ENCODE assay signal across 1 cellular context in the genomic region with DNA sequence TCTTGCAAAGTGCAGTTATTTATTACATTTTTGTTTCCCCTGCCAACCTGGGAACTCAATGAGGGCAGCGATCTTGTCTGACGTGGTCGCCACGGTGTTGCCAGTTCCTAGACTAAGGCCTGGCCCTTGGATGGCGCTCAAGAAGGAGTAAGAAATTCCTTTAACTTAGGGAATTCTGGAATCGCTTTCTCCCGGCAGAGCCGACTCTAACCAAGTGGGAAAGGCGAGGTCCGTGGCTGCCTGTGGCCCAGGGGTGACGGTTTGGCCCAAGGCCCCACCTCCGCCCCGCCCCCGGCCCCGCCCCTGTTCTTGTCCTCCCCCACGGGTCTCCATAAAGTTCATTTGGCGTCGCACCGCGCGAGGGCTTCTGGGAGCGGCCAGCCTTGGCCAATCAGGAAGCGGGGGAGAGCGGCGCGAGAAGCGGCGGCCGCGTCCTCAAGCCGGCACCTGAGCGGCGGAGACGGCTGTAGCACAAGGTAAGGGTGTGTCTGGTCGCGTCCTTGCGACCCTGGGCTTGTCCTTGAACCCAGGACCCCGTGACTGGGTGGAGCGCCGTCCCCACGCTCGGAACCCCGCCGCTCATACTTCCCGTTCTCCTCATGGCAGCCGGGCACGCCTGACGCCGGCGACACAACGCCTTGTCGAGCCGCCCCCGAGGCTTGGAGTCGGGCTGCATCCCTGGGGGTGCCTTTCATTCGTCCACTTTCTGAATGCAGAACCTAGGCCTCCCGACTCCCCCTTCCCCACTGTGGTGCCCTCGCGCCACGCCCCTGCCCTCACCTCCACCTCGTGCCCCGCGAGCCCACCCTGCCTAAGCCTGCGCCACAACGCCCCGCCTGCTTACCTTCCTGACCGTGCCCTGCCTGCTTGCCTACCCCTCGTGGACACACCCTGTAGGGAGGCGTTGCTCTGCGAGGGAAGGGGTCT.
TF ChIP-seq lines count a peak whose summit lies in the region.

Gene NUP93, plus strand, starts transcription at position 394 of the 927 bp plus-strand sequence. CDS start 18,119 bp downstream, outside the sequence.

TF ChIP-seq in HepG2, 621 proteins besides CTCF, POLR2A, EP300 and RAD21 (continued from another document):
- TF ChIP-seq, protein P1, sequence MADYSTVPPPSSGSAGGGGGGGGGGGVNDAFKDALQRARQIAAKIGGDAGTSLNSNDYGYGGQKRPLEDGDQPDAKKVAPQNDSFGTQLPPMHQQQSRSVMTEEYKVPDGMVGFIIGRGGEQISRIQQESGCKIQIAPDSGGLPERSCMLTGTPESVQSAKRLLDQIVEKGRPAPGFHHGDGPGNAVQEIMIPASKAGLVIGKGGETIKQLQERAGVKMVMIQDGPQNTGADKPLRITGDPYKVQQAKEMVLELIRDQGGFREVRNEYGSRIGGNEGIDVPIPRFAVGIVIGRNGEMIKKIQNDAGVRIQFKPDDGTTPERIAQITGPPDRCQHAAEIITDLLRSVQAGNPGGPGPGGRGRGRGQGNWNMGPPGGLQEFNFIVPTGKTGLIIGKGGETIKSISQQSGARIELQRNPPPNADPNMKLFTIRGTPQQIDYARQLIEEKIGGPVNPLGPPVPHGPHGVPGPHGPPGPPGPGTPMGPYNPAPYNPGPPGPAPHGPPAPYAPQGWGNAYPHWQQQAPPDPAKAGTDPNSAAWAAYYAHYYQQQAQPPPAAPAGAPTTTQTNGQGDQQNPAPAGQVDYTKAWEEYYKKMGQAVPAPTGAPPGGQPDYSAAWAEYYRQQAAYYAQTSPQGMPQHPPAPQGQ (CRISPR knock-in tag; IDR thresholded peaks at IDR 0.05; ENCODE audit: borderline replicate concordance) = no peak; the same call in 1 of the 2 replicates
- TF ChIP-seq ARNT2 (CRISPR knock-in tag; IDR thresholded peaks at IDR 0.05; ENCODE audit: low read depth) (peak; percentile 89), TRIM24 (CRISPR knock-in tag; IDR thresholded peaks at IDR 0.05) (peak; percentile 40; the same call in 1 of the 2 replicates), ZKSCAN1 (IDR thresholded peaks at IDR 0.05; ENCODE audit: low read length) (peak; percentile 60; the same call in 1 of the 2 replicates), ARNTL (CRISPR knock-in tag; IDR thresholded peaks at IDR 0.05) (peak; percentile 26; the same call in 1 of the 2 replicates), ELF1 (CRISPR knock-in tag; IDR thresholded peaks at IDR 0.05) (peak; percentile 89), ZNF549 (CRISPR knock-in tag; IDR thresholded peaks at IDR 0.05) (no peak), ZNF576 (CRISPR knock-in tag; IDR thresholded peaks at IDR 0.05) (no peak), TCF7 (IDR thresholded peaks at IDR 0.05; ENCODE audit: low read depth) (no peak), ZNF354B (CRISPR knock-in tag; IDR thresholded peaks at IDR 0.05) (no peak), ZNF552 (CRISPR knock-in tag; IDR thresholded peaks at IDR 0.05; ENCODE audit: borderline replicate concordance) (0 out of 2 replicates have a peak, but pooled peaks have one; percentile 8), ZNF768 (CRISPR knock-in tag; IDR thresholded peaks at IDR 0.05) (peak; percentile 12; the same call in 1 of the 2 replicates), GATAD2A (CRISPR knock-in tag; IDR thresholded peaks at IDR 0.05) (peak; percentile 67), GATAD1 (CRISPR knock-in tag; IDR thresholded peaks at IDR 0.05) (peak; percentile 97), ZNF501 (CRISPR knock-in tag; IDR thresholded peaks at IDR 0.05) (peak; percentile 57; the same call in 1 of the 2 replicates), KMT2A (CRISPR knock-in tag; IDR thresholded peaks at IDR 0.05) (peak; percentile 96), ZNF264 (CRISPR knock-in tag; IDR thresholded peaks at IDR 0.05) (peak; percentile 70; the same call in 1 of the 2 replicates), ZNF292 (CRISPR knock-in tag; IDR thresholded peaks at IDR 0.05; ENCODE audit: borderline replicate concordance, low read depth) (no peak), SIN3A (IDR thresholded peaks at IDR 0.05; ENCODE audit: borderline replicate concordance, low read depth, low read length) (peak; percentile 86; the same call in 1 of the 2 replicates), ZNF136 (CRISPR knock-in tag; IDR thresholded peaks at IDR 0.05; ENCODE audit: low read depth) (0 out of 2 replicates have a peak, but pooled peaks have one; percentile 57), KDM3A (CRISPR knock-in tag; IDR thresholded peaks at IDR 0.05; ENCODE audit: low read depth) (peak; percentile 85)
- TF ChIP-seq, protein P2, sequence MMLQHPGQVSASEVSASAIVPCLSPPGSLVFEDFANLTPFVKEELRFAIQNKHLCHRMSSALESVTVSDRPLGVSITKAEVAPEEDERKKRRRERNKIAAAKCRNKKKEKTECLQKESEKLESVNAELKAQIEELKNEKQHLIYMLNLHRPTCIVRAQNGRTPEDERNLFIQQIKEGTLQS (CRISPR knock-in tag; IDR thresholded peaks at IDR 0.05) = peak; percentile 31
- TF ChIP-seq, protein P3, sequence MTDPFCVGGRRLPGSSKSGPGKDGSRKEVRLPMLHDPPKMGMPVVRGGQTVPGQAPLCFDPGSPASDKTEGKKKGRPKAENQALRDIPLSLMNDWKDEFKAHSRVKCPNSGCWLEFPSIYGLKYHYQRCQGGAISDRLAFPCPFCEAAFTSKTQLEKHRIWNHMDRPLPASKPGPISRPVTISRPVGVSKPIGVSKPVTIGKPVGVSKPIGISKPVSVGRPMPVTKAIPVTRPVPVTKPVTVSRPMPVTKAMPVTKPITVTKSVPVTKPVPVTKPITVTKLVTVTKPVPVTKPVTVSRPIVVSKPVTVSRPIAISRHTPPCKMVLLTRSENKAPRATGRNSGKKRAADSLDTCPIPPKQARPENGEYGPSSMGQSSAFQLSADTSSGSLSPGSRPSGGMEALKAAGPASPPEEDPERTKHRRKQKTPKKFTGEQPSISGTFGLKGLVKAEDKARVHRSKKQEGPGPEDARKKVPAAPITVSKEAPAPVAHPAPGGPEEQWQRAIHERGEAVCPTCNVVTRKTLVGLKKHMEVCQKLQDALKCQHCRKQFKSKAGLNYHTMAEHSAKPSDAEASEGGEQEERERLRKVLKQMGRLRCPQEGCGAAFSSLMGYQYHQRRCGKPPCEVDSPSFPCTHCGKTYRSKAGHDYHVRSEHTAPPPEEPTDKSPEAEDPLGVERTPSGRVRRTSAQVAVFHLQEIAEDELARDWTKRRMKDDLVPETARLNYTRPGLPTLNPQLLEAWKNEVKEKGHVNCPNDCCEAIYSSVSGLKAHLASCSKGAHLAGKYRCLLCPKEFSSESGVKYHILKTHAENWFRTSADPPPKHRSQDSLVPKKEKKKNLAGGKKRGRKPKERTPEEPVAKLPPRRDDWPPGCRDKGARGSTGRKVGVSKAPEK (CRISPR knock-in tag; IDR thresholded peaks at IDR 0.05; ENCODE audit: borderline replicate concordance) = 0 out of 2 replicates have a peak, but pooled peaks have one; percentile 10
- TF ChIP-seq, protein P4, sequence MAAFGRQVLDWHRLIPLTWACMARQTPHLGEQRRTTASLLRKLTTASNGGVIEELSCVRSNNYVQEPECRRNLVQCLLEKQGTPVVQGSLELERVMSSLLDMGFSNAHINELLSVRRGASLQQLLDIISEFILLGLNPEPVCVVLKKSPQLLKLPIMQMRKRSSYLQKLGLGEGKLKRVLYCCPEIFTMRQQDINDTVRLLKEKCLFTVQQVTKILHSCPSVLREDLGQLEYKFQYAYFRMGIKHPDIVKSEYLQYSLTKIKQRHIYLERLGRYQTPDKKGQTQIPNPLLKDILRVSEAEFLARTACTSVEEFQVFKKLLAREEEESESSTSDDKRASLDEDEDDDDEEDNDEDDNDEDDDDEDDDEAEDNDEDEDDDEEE (CRISPR knock-in tag; IDR thresholded peaks at IDR 0.05) = no peak
- TF ChIP-seq, protein P5, sequence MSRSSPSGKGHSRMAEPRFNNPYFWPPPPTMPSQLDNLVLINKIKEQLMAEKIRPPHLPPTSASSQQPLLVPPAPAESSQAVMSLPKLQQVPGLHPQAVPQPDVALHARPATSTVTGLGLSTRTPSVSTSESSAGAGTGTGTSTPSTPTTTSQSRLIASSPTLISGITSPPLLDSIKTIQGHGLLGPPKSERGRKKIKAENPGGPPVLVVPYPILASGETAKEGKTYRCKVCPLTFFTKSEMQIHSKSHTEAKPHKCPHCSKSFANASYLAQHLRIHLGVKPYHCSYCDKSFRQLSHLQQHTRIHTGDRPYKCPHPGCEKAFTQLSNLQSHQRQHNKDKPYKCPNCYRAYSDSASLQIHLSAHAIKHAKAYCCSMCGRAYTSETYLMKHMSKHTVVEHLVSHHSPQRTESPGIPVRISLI (CRISPR knock-in tag; IDR thresholded peaks at IDR 0.05; ENCODE audit: borderline replicate concordance) = peak; percentile 47
- TF ChIP-seq, protein P6, sequence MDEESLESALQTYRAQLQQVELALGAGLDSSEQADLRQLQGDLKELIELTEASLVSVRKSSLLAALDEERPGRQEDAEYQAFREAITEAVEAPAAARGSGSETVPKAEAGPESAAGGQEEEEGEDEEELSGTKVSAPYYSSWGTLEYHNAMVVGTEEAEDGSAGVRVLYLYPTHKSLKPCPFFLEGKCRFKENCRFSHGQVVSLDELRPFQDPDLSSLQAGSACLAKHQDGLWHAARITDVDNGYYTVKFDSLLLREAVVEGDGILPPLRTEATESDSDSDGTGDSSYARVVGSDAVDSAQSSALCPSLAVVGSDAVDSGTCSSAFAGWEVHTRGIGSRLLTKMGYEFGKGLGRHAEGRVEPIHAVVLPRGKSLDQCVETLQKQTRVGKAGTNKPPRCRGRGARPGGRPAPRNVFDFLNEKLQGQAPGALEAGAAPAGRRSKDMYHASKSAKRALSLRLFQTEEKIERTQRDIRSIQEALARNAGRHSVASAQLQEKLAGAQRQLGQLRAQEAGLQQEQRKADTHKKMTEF (CRISPR knock-in tag; IDR thresholded peaks at IDR 0.05) = peak; percentile 90
- TF ChIP-seq, protein P7, sequence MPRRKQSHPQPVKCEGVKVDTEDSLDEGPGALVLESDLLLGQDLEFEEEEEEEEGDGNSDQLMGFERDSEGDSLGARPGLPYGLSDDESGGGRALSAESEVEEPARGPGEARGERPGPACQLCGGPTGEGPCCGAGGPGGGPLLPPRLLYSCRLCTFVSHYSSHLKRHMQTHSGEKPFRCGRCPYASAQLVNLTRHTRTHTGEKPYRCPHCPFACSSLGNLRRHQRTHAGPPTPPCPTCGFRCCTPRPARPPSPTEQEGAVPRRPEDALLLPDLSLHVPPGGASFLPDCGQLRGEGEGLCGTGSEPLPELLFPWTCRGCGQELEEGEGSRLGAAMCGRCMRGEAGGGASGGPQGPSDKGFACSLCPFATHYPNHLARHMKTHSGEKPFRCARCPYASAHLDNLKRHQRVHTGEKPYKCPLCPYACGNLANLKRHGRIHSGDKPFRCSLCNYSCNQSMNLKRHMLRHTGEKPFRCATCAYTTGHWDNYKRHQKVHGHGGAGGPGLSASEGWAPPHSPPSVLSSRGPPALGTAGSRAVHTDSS (CRISPR knock-in tag; conservative IDR thresholded peaks at IDR 0.05) = peak; percentile 44
TF ChIP-seq in HepG2: peak in this region for 318.
